ENCODE assay signal across 32 cellular contexts in the genomic region with DNA sequence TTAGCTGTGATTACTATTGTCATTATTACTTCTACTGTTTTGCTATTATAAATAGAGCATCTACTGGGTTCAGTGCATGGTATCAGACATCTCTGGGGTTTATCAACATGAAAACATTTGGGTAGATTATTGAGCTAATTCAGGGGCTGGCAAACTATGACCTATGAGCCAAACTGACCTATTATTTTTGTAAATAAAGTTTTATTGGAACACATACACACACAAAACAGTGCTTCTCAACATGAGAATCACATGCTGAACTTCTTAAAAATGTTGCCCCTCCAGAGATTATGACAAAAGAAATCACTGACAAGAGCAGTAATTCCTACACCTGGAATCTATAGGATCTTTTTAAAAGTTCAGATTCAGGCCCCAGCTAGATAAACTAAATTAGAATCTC.
"Had no signal": no experiment of that assay in that cellular context is flagged by ENCODE, and none has a peak within 500 bp of the region (broad histone marks: within the 10 kb centered on the region; RNA-seq: fewer than 3 reads in every experiment).

No MANE protein-coding gene starts in this region.

- H3K4me1 ChIP-seq: adrenal gland, body of pancreas, colonic mucosa, gastrocnemius medialis had no signal

- H3K27ac ChIP-seq: adrenal gland, body of pancreas, colonic mucosa, dorsolateral prefrontal cortex, foreskin keratinocyte, gastrocnemius medialis had no signal

- ATAC-seq: activated CD4-positive, alpha-beta T cell treated with anti-CD3 and anti-CD28 coated beads for 36 hours; activated CD8-positive, alpha-beta memory T cell treated with anti-CD3 and anti-CD28 coated beads, Interleukin-2, amount 10 ng/mL, durations not matched to agents 7 days and 5 days; activated CD8-positive, alpha-beta T cell treated with anti-CD3 and anti-CD28 coated beads, Interleukin-2, amount 10 ng/mL, durations not matched to agents 7 days and 5 days; activated naive CD8-positive, alpha-beta T cell treated with anti-CD3 and anti-CD28 coated beads, Interleukin-2, amount 50 U/mL, for 24 hours; activated T-helper 17 cell treated with anti-CD3 and anti-CD28 coated beads, Interleukin-2, amount 50 U/mL, for 72 hours; body of pancreas; esophagus mucosa; foreskin keratinocyte; gastrocnemius medialis; heart left ventricle had no signal

- H3K27me3 ChIP-seq: adrenal gland, body of pancreas, colonic mucosa, dorsolateral prefrontal cortex, foreskin keratinocyte, gastrocnemius medialis, heart left ventricle had no signal

- H3K4me3 ChIP-seq: adrenal gland, body of pancreas, colonic mucosa, dorsolateral prefrontal cortex, gastrocnemius medialis, heart left ventricle had no signal

- H3K36me3 ChIP-seq: colonic mucosa had no signal

- H3K27ac Mint-ChIP-seq: activated CD4-positive, alpha-beta memory T cell treated with anti-CD3 and anti-CD28 coated beads for 36 hours; activated CD4-positive, alpha-beta T cell treated with anti-CD3 and anti-CD28 coated beads for 36 hours; activated CD4-positive, alpha-beta T cell treated with anti-CD3 and anti-CD28 coated beads, Interleukin-2, amount 10 ng/mL, durations not matched to agents 24 days and 14 days; activated CD8-positive, alpha-beta memory T cell treated with anti-CD3 and anti-CD28 coated beads, Interleukin-2, amount 10 ng/mL, durations not matched to agents 7 days and 5 days; activated CD8-positive, alpha-beta T cell treated with anti-CD3 and anti-CD28 coated beads, Interleukin-2, amount 10 ng/mL, durations not matched to agents 7 days and 5 days; activated naive CD4-positive, alpha-beta T cell treated with anti-CD3 and anti-CD28 coated beads for 36 hours; activated naive CD8-positive, alpha-beta T cell treated with anti-CD3 and anti-CD28 coated beads for 36 hours; activated naive CD8-positive, alpha-beta T cell treated with anti-CD3 and anti-CD28 coated beads, Interleukin-2, amount 50 U/mL, for 24 hours; activated T-cell treated with anti-CD3 and anti-CD28 coated beads, Interleukin-2, amount 50 U/mL, for 24 hours; endodermal cell had no signal

- H3K9me3 ChIP-seq: adrenal gland, body of pancreas, colonic mucosa, gastrocnemius medialis, heart left ventricle had no signal

- H3K4me1 Mint-ChIP-seq: activated CD4-positive, alpha-beta T cell treated with anti-CD3 and anti-CD28 coated beads for 36 hours; activated CD4-positive, alpha-beta T cell treated with anti-CD3 and anti-CD28 coated beads, Interleukin-2, amount 10 ng/mL, durations not matched to agents 24 days and 14 days; activated CD8-positive, alpha-beta memory T cell treated with anti-CD3 and anti-CD28 coated beads, Interleukin-2, amount 10 ng/mL, durations not matched to agents 7 days and 5 days; activated naive CD8-positive, alpha-beta T cell treated with anti-CD3 and anti-CD28 coated beads for 36 hours; activated naive CD8-positive, alpha-beta T cell treated with anti-CD3 and anti-CD28 coated beads, Interleukin-2, amount 50 U/mL, for 24 hours; activated T-helper 17 cell treated with anti-CD3 and anti-CD28 coated beads, Interleukin-2, amount 50 U/mL, for 72 hours; endodermal cell had no signal

- DNase-seq: activated CD4-positive, alpha-beta memory T cell treated with anti-CD3 and anti-CD28 coated beads for 36 hours; activated CD4-positive, alpha-beta T cell treated with anti-CD3 and anti-CD28 coated beads for 36 hours; activated CD4-positive, alpha-beta T cell treated with anti-CD3 and anti-CD28 coated beads, Interleukin-2, amount 10 ng/mL, durations not matched to agents 24 days and 14 days; activated CD4-positive, CD25-positive, alpha-beta regulatory T cell; activated CD4-positive, CD25-positive, alpha-beta regulatory T cell treated with anti-CD3 and anti-CD28 coated beads, Interleukin-2, amount 50 U/mL, for 72 hours; activated CD8-positive, alpha-beta memory T cell treated with anti-CD3 and anti-CD28 coated beads, Interleukin-2, amount 10 ng/mL, durations not matched to agents 7 days and 5 days; activated CD8-positive, alpha-beta memory T cell treated with anti-CD3 and anti-CD28 coated beads, Interleukin-2, amount 50 U/mL, for 4 hours; activated CD8-positive, alpha-beta T cell treated with anti-CD3 and anti-CD28 coated beads, Interleukin-2, amount 10 ng/mL, durations not matched to agents 7 days and 5 days; activated effector memory CD4-positive, alpha-beta T cell treated with anti-CD3 and anti-CD28 coated beads, Interleukin-2, amount 50 U/mL, for 16 hours; activated naive CD4-positive, alpha-beta T cell treated with anti-CD3 and anti-CD28 coated beads for 36 hours; activated naive CD8-positive, alpha-beta T cell treated with anti-CD3 and anti-CD28 coated beads for 36 hours; activated naive CD8-positive, alpha-beta T cell treated with anti-CD3 and anti-CD28 coated beads, Interleukin-2, amount 50 U/mL, for 24 hours; activated T-cell treated with anti-CD3 and anti-CD28 coated beads, Interleukin-2, amount 50 U/mL, for 24 hours; adrenal gland; amygdala; aorta; body of pancreas; caudate nucleus; cerebellar nuclear complex; colonic mucosa; dorsolateral prefrontal cortex; effector memory CD4-positive, alpha-beta T cell; endodermal cell; foreskin keratinocyte; gastrocnemius medialis; glutamatergic neuron; heart left ventricle; T-helper 1 cell; T-helper 2 cell had no signal

- H3K4me3 Mint-ChIP-seq: activated CD4-positive, alpha-beta memory T cell treated with anti-CD3 and anti-CD28 coated beads for 36 hours; activated CD4-positive, alpha-beta T cell treated with anti-CD3 and anti-CD28 coated beads for 36 hours; activated CD4-positive, alpha-beta T cell treated with anti-CD3 and anti-CD28 coated beads, Interleukin-2, amount 10 ng/mL, durations not matched to agents 24 days and 14 days; activated CD8-positive, alpha-beta memory T cell treated with anti-CD3 and anti-CD28 coated beads, Interleukin-2, amount 10 ng/mL, durations not matched to agents 7 days and 5 days; activated CD8-positive, alpha-beta T cell treated with anti-CD3 and anti-CD28 coated beads, Interleukin-2, amount 10 ng/mL, durations not matched to agents 7 days and 5 days; activated naive CD4-positive, alpha-beta T cell treated with anti-CD3 and anti-CD28 coated beads for 36 hours; activated naive CD4-positive, alpha-beta T cell treated with anti-CD3 and anti-CD28 coated beads, Interleukin-2, amount 50 U/mL, for 24 hours; activated naive CD8-positive, alpha-beta T cell treated with anti-CD3 and anti-CD28 coated beads for 36 hours; activated naive CD8-positive, alpha-beta T cell treated with anti-CD3 and anti-CD28 coated beads, Interleukin-2, amount 50 U/mL, for 24 hours; activated T-cell treated with anti-CD3 and anti-CD28 coated beads, Interleukin-2, amount 50 U/mL, for 24 hours; activated T-helper 17 cell treated with anti-CD3 and anti-CD28 coated beads, Interleukin-2, amount 50 U/mL, for 72 hours; endodermal cell had no signal

- H3K27me3 Mint-ChIP-seq: activated CD4-positive, alpha-beta memory T cell treated with anti-CD3 and anti-CD28 coated beads for 36 hours; activated CD4-positive, alpha-beta T cell treated with anti-CD3 and anti-CD28 coated beads for 36 hours; activated CD4-positive, alpha-beta T cell treated with anti-CD3 and anti-CD28 coated beads, Interleukin-2, amount 10 ng/mL, durations not matched to agents 24 days and 14 days; activated CD8-positive, alpha-beta memory T cell treated with anti-CD3 and anti-CD28 coated beads, Interleukin-2, amount 10 ng/mL, durations not matched to agents 7 days and 5 days; activated naive CD4-positive, alpha-beta T cell treated with anti-CD3 and anti-CD28 coated beads, Interleukin-2, amount 50 U/mL, for 24 hours; activated naive CD8-positive, alpha-beta T cell treated with anti-CD3 and anti-CD28 coated beads for 36 hours; activated naive CD8-positive, alpha-beta T cell treated with anti-CD3 and anti-CD28 coated beads, Interleukin-2, amount 50 U/mL, for 24 hours; activated T-cell treated with anti-CD3 and anti-CD28 coated beads, Interleukin-2, amount 50 U/mL, for 24 hours; activated T-helper 17 cell treated with anti-CD3 and anti-CD28 coated beads, Interleukin-2, amount 50 U/mL, for 72 hours had no signal

- H3K9me3 Mint-ChIP-seq: activated CD4-positive, alpha-beta memory T cell treated with anti-CD3 and anti-CD28 coated beads for 36 hours; activated CD4-positive, alpha-beta T cell treated with anti-CD3 and anti-CD28 coated beads, Interleukin-2, amount 10 ng/mL, durations not matched to agents 24 days and 14 days; activated naive CD4-positive, alpha-beta T cell treated with anti-CD3 and anti-CD28 coated beads for 36 hours; activated naive CD4-positive, alpha-beta T cell treated with anti-CD3 and anti-CD28 coated beads, Interleukin-2, amount 50 U/mL, for 24 hours; activated naive CD8-positive, alpha-beta T cell treated with anti-CD3 and anti-CD28 coated beads for 36 hours; activated naive CD8-positive, alpha-beta T cell treated with anti-CD3 and anti-CD28 coated beads, Interleukin-2, amount 50 U/mL, for 24 hours; activated T-cell treated with anti-CD3 and anti-CD28 coated beads, Interleukin-2, amount 50 U/mL, for 24 hours; activated T-helper 17 cell treated with anti-CD3 and anti-CD28 coated beads, Interleukin-2, amount 50 U/mL, for 72 hours; endodermal cell had no signal
